In genomic region chr12:91889059-91889458, GRCh38 we compare ENCODE assay signal across 26 cellular contexts.
"Had no signal": no experiment of that assay in that cellular context is flagged by ENCODE, and none has a peak within 500 bp of the region (broad histone marks: within the 10 kb centered on the region; RNA-seq: fewer than 3 reads in every experiment).

No MANE protein-coding gene starts in this region.

- H3K9me3 ChIP-seq: colonic mucosa, esophagus muscularis mucosa, gastroesophageal sphincter, heart left ventricle, prostate gland, right atrium auricular region, spleen, testis, tibial artery, upper lobe of left lung had no signal

- H3K27ac ChIP-seq: colonic mucosa, esophagus muscularis mucosa, foreskin keratinocyte, gastroesophageal sphincter, heart left ventricle, prostate gland, right atrium auricular region, spleen, testis, tibial artery, upper lobe of left lung had no signal

- ATAC-seq: foreskin keratinocyte; gastroesophageal sphincter; heart left ventricle; naive thymus-derived CD8-positive, alpha-beta T cell; sciatic nerve; stimulated activated memory B cell treated with anti-CD40 and anti-IgM and Interleukin-4, amounts not matched to agents 10 μg/mL and 1 μg/mL and 100 μg/mL, for 72 hours; stimulated activated naive CD8-positive, alpha-beta T cell treated with anti-CD3 and anti-CD28 coated beads, Interleukin-15, Interleukin-2, amounts not matched to agents 100 U/mL and 50 U/mL, for 24 hours had no signal

- H3K36me3 ChIP-seq: colonic mucosa, esophagus muscularis mucosa, gastroesophageal sphincter, heart left ventricle, prostate gland, right atrium auricular region, spleen, tibial artery, upper lobe of left lung had no signal

- H3K4me3 ChIP-seq: colonic mucosa, esophagus muscularis mucosa, gastroesophageal sphincter, heart left ventricle, prostate gland, right atrium auricular region, spleen, testis, tibial artery, upper lobe of left lung had no signal

- DNase-seq: colonic mucosa; effector CD8-positive, alpha-beta T cell; endodermal cell; heart left ventricle; hippocampal formation; immature natural killer cell; islet precursor cell; mammary epithelial cell; mesendoderm; naive thymus-derived CD8-positive, alpha-beta T cell; nephron progenitor cell; nucleus accumbens; spleen; stimulated activated CD4-positive, alpha-beta T cell treated with anti-CD3 and anti-CD28 coated beads, Interleukin-4, amount 100 ng/mL, for 4 hours; stimulated activated naive CD8-positive, alpha-beta T cell treated with anti-CD3 and anti-CD28 coated beads, Interleukin-15, Interleukin-2, amounts not matched to agents 100 U/mL and 50 U/mL, for 24 hours; substantia nigra; testis; tibial artery; upper lobe of left lung had no signal

- H3K4me1 ChIP-seq: colonic mucosa, esophagus muscularis mucosa, gastroesophageal sphincter, prostate gland, spleen, testis, tibial artery, upper lobe of left lung had no signal

- H3K27me3 ChIP-seq: colonic mucosa, esophagus muscularis mucosa, foreskin keratinocyte, gastroesophageal sphincter, heart left ventricle, right atrium auricular region, testis, tibial artery, upper lobe of left lung had no signal
